ENCODE assay signal across 8 cellular contexts in the genomic region with DNA sequence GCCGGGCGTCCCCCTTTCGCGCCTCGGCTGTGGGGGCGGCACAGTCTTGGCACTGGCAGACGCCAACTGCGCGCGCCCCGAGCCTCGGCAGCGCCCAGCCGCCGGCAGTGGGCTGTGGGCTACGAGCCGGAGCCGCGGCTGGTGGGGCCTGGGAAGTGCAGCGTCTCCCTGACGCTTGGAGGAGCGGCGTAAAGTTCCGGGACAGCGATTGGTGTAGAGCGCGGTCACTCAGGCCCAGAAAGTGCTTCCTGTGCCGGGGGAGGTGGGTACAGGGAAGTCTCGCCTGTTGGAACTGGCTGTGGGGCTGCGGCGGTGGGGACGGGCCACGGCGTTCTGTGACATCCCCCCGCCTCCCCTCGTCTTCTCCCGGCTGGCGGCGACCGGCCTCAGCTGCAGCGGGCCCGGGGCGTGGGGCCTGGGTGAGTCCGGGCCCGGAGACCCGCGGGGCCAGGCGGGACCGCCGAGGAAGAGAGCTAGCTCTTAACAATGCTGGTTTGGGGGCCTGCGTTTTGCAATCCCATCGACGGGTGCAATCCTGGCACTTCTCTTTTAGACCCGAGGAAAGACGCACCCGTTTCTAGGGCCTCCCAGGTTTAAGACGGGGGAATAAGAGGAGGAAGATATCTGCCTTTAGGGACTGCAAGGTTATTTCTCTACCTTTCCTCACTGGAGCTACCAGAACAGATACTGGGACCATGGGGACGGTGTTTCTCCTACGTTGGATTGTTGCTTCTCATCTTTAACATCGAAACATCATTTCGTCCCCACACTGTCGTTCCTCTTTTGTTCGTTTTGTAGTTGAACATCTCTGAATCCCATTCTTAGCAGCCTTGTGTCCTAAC. TPM values are rescaled to one million over a fixed set of nuclear protein-coding genes. Genes with fewer than 3 reads are reported as not detected.
A peak's percentile ranks its signal among the peaks of the same experiment; 100 is the strongest.
DNase-seq lines count a peak whose midpoint lies in the region; ATAC-seq and TF ChIP-seq lines count a peak whose summit lies in the region.

RWDD4 (minus strand) TSS at position 157 of the 842 bp plus-strand sequence. CDS start 233 bp downstream, outside the sequence.
TRAPPC11 (plus strand) TSS at position 265 of the 842 bp plus-strand sequence. CDS start 4,575 bp downstream, outside the sequence.

- H3K4me1 Mint-ChIP-seq in CD14-positive monocyte = peaks cover 31% of the 10 kb centered on the region
- H3K4me1 Mint-ChIP-seq in dendritic cell treated with granulocyte-macrophage colony-stimulating factor and Interleukin-4, amounts not matched to agents 40 ng/mL and 50 ng/mL, for 4 days (ENCODE audit: low read depth) = peaks cover 33% of the 10 kb centered on the region

- TF ChIP-seq CTCF in CD14-positive monocyte (IDR thresholded peaks at IDR 0.05) = peak; percentile 19
- peak in 1 of 2 donors; percentile 56 for TF ChIP-seq CTCF in left lung (IDR thresholded peaks at IDR 0.05)

- H3K9me3 Mint-ChIP-seq in CD14-positive monocyte = no peaks in the 10 kb centered on the region
- H3K9me3 Mint-ChIP-seq in dendritic cell treated with granulocyte-macrophage colony-stimulating factor and Interleukin-4, amounts not matched to agents 40 ng/mL and 50 ng/mL, for 4 days = no peaks in the 10 kb centered on the region

- no peaks in the 10 kb centered on the region for H3K27me3 Mint-ChIP-seq in CD14-positive monocyte (ENCODE audit: low read depth in 3 of 3)
- H3K27me3 Mint-ChIP-seq in dendritic cell treated with granulocyte-macrophage colony-stimulating factor and Interleukin-4, amounts not matched to agents 40 ng/mL and 50 ng/mL, for 4 days = no peaks in the 10 kb centered on the region

- H3K27ac Mint-ChIP-seq in CD14-positive monocyte = peak within 1 kb of the TSS; percentile 96 to 99 (median 98)
- peak within 1 kb of the TSS; percentile 91 for H3K27ac Mint-ChIP-seq in dendritic cell treated with granulocyte-macrophage colony-stimulating factor and Interleukin-4, amounts not matched to agents 40 ng/mL and 50 ng/mL, for 4 days

- H3K4me3 Mint-ChIP-seq in CD14-positive monocyte = peak within 1 kb of the TSS; percentile 96 to 97
- peak within 1 kb of the TSS; percentile 87 for H3K4me3 Mint-ChIP-seq in dendritic cell treated with granulocyte-macrophage colony-stimulating factor and Interleukin-4, amounts not matched to agents 40 ng/mL and 50 ng/mL, for 4 days

- H3K27ac ChIP-seq in left lung = peak within 1 kb of the TSS; percentile 85 to 90

- peak within 1 kb of the TSS; percentile 63 to 74 for H3K4me3 ChIP-seq in left lung

- peaks cover 0 to 13% of the 10 kb centered on the region in 2 donors for H3K36me3 ChIP-seq in left lung

- intact Hi-C loops in CD14-positive monocyte (cut with micrococcal nuclease) (loop anchor here (2.0 to 10.0 kb wide), 4 partner anchors 152 to 564 kb away; partner anchors contain the start of genes ING2 (in 2 of the 2) and WWC2 (in 1 of the 2)), left lung (cut with DNase I) (no loop called here)
- intact Hi-C loops in dendritic cell treated with granulocyte-macrophage colony-stimulating factor and Interleukin-4, amounts not matched to agents 40 ng/mL and 50 ng/mL, for 4 days (cut with micrococcal nuclease) = loop anchor here (1.0 to 10.0 kb wide), 4 partner anchors 153 to 562 kb away; partner anchors contain the start of gene WWC2

- no peaks in the 10 kb centered on the region for H3K9me3 ChIP-seq in left lung

- ATAC-seq in GM19351 (IDR thresholded peaks at IDR 0.05; ENCODE audit: unreplicated experiment) (peak; percentile 98), HG03521 (IDR thresholded peaks at IDR 0.05; ENCODE audit: unreplicated experiment) (peak; percentile 99), left lung (peak; percentile 100)

- H3K36me3 Mint-ChIP-seq in CD14-positive monocyte = peaks cover 14 to 25% of the 10 kb centered on the region in 2 donors
- H3K36me3 Mint-ChIP-seq in dendritic cell treated with granulocyte-macrophage colony-stimulating factor and Interleukin-4, amounts not matched to agents 40 ng/mL and 50 ng/mL, for 4 days (ENCODE audit: low read depth) = peaks cover 41% of the 10 kb centered on the region

- H3K4me1 ChIP-seq in left lung = peaks cover 7 to 35% of the 10 kb centered on the region in 2 donors

- H3K27me3 ChIP-seq in left lung = no peaks in the 10 kb centered on the region

- DNase-seq in CD14-positive monocyte (ENCODE audit: low spot score) (peak; percentile 96), NCI-H748 (lab: John Stamatoyannopoulos, UW; ENCODE audit: unreplicated experiment) (peak; percentile 96), left lung (peak; percentile 97 to 99)
- peak; percentile 86 to 93 for DNase-seq in activated CD4-positive, alpha-beta T cell treated with anti-CD3 and anti-CD28 coated beads, Interleukin-2, amount 50 U/mL, for 24 hours (ENCODE audit: low read depth in 1 of 2, low spot score in 1 of 2)
- peak; percentile 85 to 89 for DNase-seq in stimulated activated CD4-positive, alpha-beta T cell treated with anti-CD3 and anti-CD28 coated beads, Interleukin-2, amount 100 ng/mL, for 48 hours

RNA-seq across cellular contexts. Expression of gene RWDD4, which starts in this region (rescaled TPM):
- polyA plus RNA-seq in CD14-positive monocyte = 10 to 100 TPM; 16.5 to 21.2 TPM
- total RNA-seq in left lung = 10 to 100 TPM; 15.4 to 17.7 TPM

RNA-seq across cellular contexts. Expression of gene TRAPPC11, which starts in this region (rescaled TPM):
- polyA plus RNA-seq in CD14-positive monocyte = 10 to 100 TPM; 18.4 to 30.7 TPM
- 10 to 100 TPM; 29.5 to 36.4 TPM for total RNA-seq in left lung

Comparison
In these comparisons a context has a peak if more than half of its experiments do, and no peak if none do; other contexts are left out.
1. Peak in every context shown above with its lines: DNase-seq, ATAC-seq, H3K4me3 ChIP-seq and H3K27ac ChIP-seq.
2. intact Hi-C loops: an anchor here in CD14-positive monocyte (2.0 to 10.0 kb wide) and dendritic cell treated with granulocyte-macrophage colony-stimulating factor and Interleukin-4, amounts not matched to agents 40 ng/mL and 50 ng/mL, for 4 days (1.0 to 10.0 kb wide); none called in left lung.